ENCODE assay signal across 16 cellular contexts in genomic region chr5:163165277-163165676, GRCh38.
DNase-seq lines count a peak whose midpoint lies in the region; ATAC-seq and TF ChIP-seq lines count a peak whose summit lies in the region.
"Had no signal": no experiment of that assay in that cellular context is flagged by ENCODE, and none has a peak within 500 bp of the region (broad histone marks: within the 10 kb centered on the region; RNA-seq: fewer than 3 reads in every experiment).

No MANE protein-coding gene starts in this region.

- H3K36me3 ChIP-seq in heart right ventricle (no peaks in the 10 kb centered on the region), WERI-Rb-1 (no peaks in the 10 kb centered on the region)
- H3K36me3 ChIP-seq: BLaER1 treated with 17β-estradiol and CSF1 and Interleukin-3, amounts not matched to agents 10 nM and 100 nM had no signal

- no peaks in the 10 kb centered on the region for H3K4me1 ChIP-seq in heart right ventricle
- H3K4me1 ChIP-seq: BLaER1 treated with 17β-estradiol and CSF1 and Interleukin-3, amounts not matched to agents 10 nM and 100 nM had no signal

- DNase-seq in DMS153 (lab: John Stamatoyannopoulos, UW): peak; percentile 0
- no peak for DNase-seq in DMS153 treated with DMSO at 0.1 percent for 48 hours (lab: John Stamatoyannopoulos, UW; ENCODE audit: unreplicated experiment)
- DNase-seq in left cardiac atrium: peak; percentile 18
- no peak for DNase-seq in heart right ventricle
- DNase-seq in WERI-Rb-1: peak; percentile 7
- DNase-seq: 8988T; AML-193; Calu3; CD4-positive, alpha-beta T cell; DMS 273 treated with DMSO at 0.1 percent for 48 hours; GOT3; H9; KG1 had no signal

- ATAC-seq in left cardiac atrium (no peak), heart right ventricle (no peak), GM19455 (IDR thresholded peaks at IDR 0.05; ENCODE audit: unreplicated experiment) (no peak), HG03045 (IDR thresholded peaks at IDR 0.05; ENCODE audit: unreplicated experiment) (no peak)

- no peak overlapping the region for H3K4me3 ChIP-seq in heart right ventricle
- no peak overlapping the region for H3K4me3 ChIP-seq in WERI-Rb-1 (ENCODE audit: low read depth, low read length)
- H3K4me3 ChIP-seq: BLaER1 treated with 17β-estradiol and CSF1 and Interleukin-3, amounts not matched to agents 10 nM and 100 nM had no signal

- H3K27me3 ChIP-seq in heart right ventricle: no peaks in the 10 kb centered on the region
- peaks cover 10% of the 10 kb centered on the region for H3K27me3 ChIP-seq in WERI-Rb-1 (ENCODE audit: insufficient read depth, low read depth, severe bottlenecking)
- H3K27me3 ChIP-seq: BLaER1 treated with 17β-estradiol and CSF1 and Interleukin-3, amounts not matched to agents 10 nM and 100 nM had no signal

- H3K27ac ChIP-seq in heart right ventricle: no peak overlapping the region
- H3K27ac ChIP-seq in WERI-Rb-1: no peak overlapping the region
- H3K27ac ChIP-seq: BLaER1 treated with 17β-estradiol and CSF1 and Interleukin-3, amounts not matched to agents 10 nM and 100 nM had no signal

- intact Hi-C loops in left cardiac atrium (cut with DNase I): no loop called here
- intact Hi-C loops in heart right ventricle (cut with DNase I): no loop called here

- H3K9me3 ChIP-seq in heart right ventricle (peaks cover 0 to 34% (median 0%) of the 10 kb centered on the region in 11 donors), WERI-Rb-1 (ENCODE audit: severe bottlenecking) (no peaks in the 10 kb centered on the region)

- TF ChIP-seq CTCF in heart right ventricle (IDR thresholded peaks at IDR 0.05) (no peak), WERI-Rb-1 (IDR thresholded peaks at IDR 0.05; ENCODE audit: low read depth, low read length) (no peak)

- 88 to 90% methylated on average over 10 of the region's 10 CpGs for WGBS in heart right ventricle, 2 donors

Comparison
In these comparisons a context has a peak if more than half of its experiments do, and no peak if none do; other contexts are left out.
1. DNase-seq: peak in DMS153 (single experiment), left cardiac atrium (single experiment) and WERI-Rb-1 (single experiment); none in DMS153 treated with DMSO at 0.1 percent for 48 hours (single experiment) and heart right ventricle (0 of 2).